In genomic region chr17:81101614-81102306, GRCh38 we compare ENCODE assay signal across 8 cellular contexts.
DNase-seq lines count a peak whose midpoint lies in the region; ATAC-seq and TF ChIP-seq lines count a peak whose summit lies in the region.

No MANE protein-coding gene starts in this region.

- H3K27ac ChIP-seq in coronary artery: no peak overlapping the region

- DNase-seq in AG08395 (ENCODE audit: low spot score) (peak; percentile 95), NCI-H748 (lab: John Stamatoyannopoulos, UW; ENCODE audit: unreplicated experiment) (peak; percentile 69), coronary artery (ENCODE audit: low spot score) (peak; percentile 83), lower leg skin (ENCODE audit: low spot score in 2 of 2) (peak; percentile 58 to 94)
- peak; percentile 79 to 84 for DNase-seq in activated CD4-positive, alpha-beta T cell treated with anti-CD3 and anti-CD28 coated beads, Interleukin-2, amount 50 U/mL, for 24 hours (ENCODE audit: low read depth in 1 of 2, low spot score in 1 of 2)
- peak; percentile 79 for DNase-seq in stimulated activated CD8-positive, alpha-beta memory T cell treated with anti-CD3 and anti-CD28 coated beads, Interleukin-12 subunit alpha, Interleukin-12 subunit beta, amount 100 ng/mL, for 1 hour (ENCODE audit: low read depth)

- no peak for TF ChIP-seq POLR2A in lower leg skin (IDR thresholded peaks at IDR 0.05)

- TF ChIP-seq CTCF in coronary artery (IDR thresholded peaks at IDR 0.05) (peak; percentile 99), lower leg skin (IDR thresholded peaks at IDR 0.05) (peak in 2 of 3 donors; percentile 5 to 98)

- H3K4me3 ChIP-seq in coronary artery (no peak overlapping the region), lower leg skin (ENCODE audit: low read depth, poor library complexity, severe bottlenecking) (no peak overlapping the region)

- peak; percentile 80 for ATAC-seq in GM18867 (IDR thresholded peaks at IDR 0.05; ENCODE audit: unreplicated experiment)
- peak; percentile 77 for ATAC-seq in HG03196 (IDR thresholded peaks at IDR 0.05; ENCODE audit: unreplicated experiment)

- WGBS in lower leg skin, 2 donors: 55 to 90% methylated on average over 13 to 27 of the region's 33 CpGs

- intact Hi-C loops in lower leg skin (cut with DNase I; ENCODE audit: low total_unique reads): no loop called here
